Comparison of ENCODE assay signal across 9 cellular contexts in genomic region chr4:94457692-94458106, GRCh38. TPM values are rescaled to one million over a fixed set of nuclear protein-coding genes. Genes with fewer than 3 reads are reported as not detected.
DNase-seq lines count a peak whose midpoint lies in the region; ATAC-seq and TF ChIP-seq lines count a peak whose summit lies in the region.
"Had no signal": no experiment of that assay in that cellular context is flagged by ENCODE, and none has a peak within 500 bp of the region (broad histone marks: within the 10 kb centered on the region; RNA-seq: fewer than 3 reads in every experiment).

No MANE protein-coding gene starts in this region.

- H3K27ac ChIP-seq in GM23248 (no peak overlapping the region), gastrocnemius medialis (peak overlapping the region; percentile 93 to 99 (median 99))

- ATAC-seq in SK-N-SH treated with all-trans-retinoic acid at 6 μM for 48 hours (0 out of 3 replicates have a peak, but pooled peaks have one; percentile 13), left ventricle myocardium superior (peak; percentile 90), gastrocnemius medialis (peak; percentile 79 to 84)
- no peak for ATAC-seq in activated CD8-positive, alpha-beta T cell treated with anti-CD3 and anti-CD28 coated beads for 36 hours
- ATAC-seq in naive thymus-derived CD8-positive, alpha-beta T cell = no peak

- no peak overlapping the region for H3K9ac ChIP-seq in GM23248

- CTCF ChIA-PET in activated CD8-positive, alpha-beta T cell treated with anti-CD3 and anti-CD28 coated beads for 36 hours (lab: Charles Lee) = interaction anchor here (0.9 kb wide), 1 partner anchor 51 kb away, joined by 3 read pairs; no protein-coding TSS in a partner anchor

- POLR2A ChIA-PET in activated CD8-positive, alpha-beta T cell treated with anti-CD3 and anti-CD28 coated beads for 36 hours (lab: Charles Lee) = no interaction called here
- POLR2A ChIA-PET in naive thymus-derived CD8-positive, alpha-beta T cell (lab: Charles Lee) = no interaction called here

- peaks cover 5% of the 10 kb centered on the region; the same call in 1 of the 2 replicates for H4K20me1 ChIP-seq in GM23248 (ENCODE audit: insufficient read depth)

- H3K36me3 ChIP-seq in GM23248 (ENCODE audit: low read depth) (peaks cover 20% of the 10 kb centered on the region), gastrocnemius medialis (peaks cover 0 to 7% of the 10 kb centered on the region in 2 donors)

- H3K4me3 ChIP-seq in GM23248 = peak overlapping the region; percentile 37; the same call in 1 of the 2 replicates
- H3K4me3 ChIP-seq in gastrocnemius medialis = peak overlapping the region; percentile 36 to 81 (median 40)
- no peak overlapping the region for H3K4me3 ChIP-seq in lower leg skin (ENCODE audit: low read depth, poor library complexity, severe bottlenecking)

- peaks cover 26% of the 10 kb centered on the region for H3K4me1 Mint-ChIP-seq in activated CD8-positive, alpha-beta T cell treated with anti-CD3 and anti-CD28 coated beads for 36 hours (ENCODE audit: low read depth)
- H3K4me1 Mint-ChIP-seq in naive thymus-derived CD8-positive, alpha-beta T cell = peaks cover 11 to 37% (median 27%) of the 10 kb centered on the region in 4 donors

- H3K27me3 ChIP-seq in GM23248 (replicated peaks; ENCODE audit: insufficient read depth) (no peaks in the 10 kb centered on the region), gastrocnemius medialis (no peaks in the 10 kb centered on the region)

- H3K27ac Mint-ChIP-seq in activated CD8-positive, alpha-beta T cell treated with anti-CD3 and anti-CD28 coated beads for 36 hours = no peak overlapping the region
- H3K27ac Mint-ChIP-seq in naive thymus-derived CD8-positive, alpha-beta T cell = no peak overlapping the region
- H3K27ac Mint-ChIP-seq: T-helper 2 cell treated with Interferon-gamma antibody and Interleukin-4, amounts not matched to agents 5 μg/mL and 100 μg/mL, for 36 hours had no signal

- DNase-seq in GM23248 (no peak), left ventricle myocardium superior (no peak), gastrocnemius medialis (peak; percentile 69 to 80), posterior vena cava (ENCODE audit: low spot score) (no peak), lower leg skin (ENCODE audit: low spot score in 2 of 2) (no peak)
- no peak for DNase-seq in activated CD8-positive, alpha-beta T cell treated with anti-CD3 and anti-CD28 coated beads for 36 hours
- DNase-seq in naive thymus-derived CD8-positive, alpha-beta T cell = no peak

- no peaks in the 10 kb centered on the region for H3K9me3 Mint-ChIP-seq in activated CD8-positive, alpha-beta T cell treated with anti-CD3 and anti-CD28 coated beads for 36 hours
- H3K9me3 Mint-ChIP-seq in naive thymus-derived CD8-positive, alpha-beta T cell = no peaks in the 10 kb centered on the region
- H3K9me3 Mint-ChIP-seq: T-helper 2 cell treated with Interferon-gamma antibody and Interleukin-4, amounts not matched to agents 5 μg/mL and 100 μg/mL, for 36 hours had no signal

- H3K36me3 Mint-ChIP-seq in activated CD8-positive, alpha-beta T cell treated with anti-CD3 and anti-CD28 coated beads for 36 hours (ENCODE audit: low read depth) = peaks cover 9% of the 10 kb centered on the region
- H3K36me3 Mint-ChIP-seq in naive thymus-derived CD8-positive, alpha-beta T cell = peaks cover 0 to 11% (median 0%) of the 10 kb centered on the region in 3 donors

- in situ Hi-C loops in GM23248 (cut with MboI) = no loop called here
- in situ Hi-C loops in gastrocnemius medialis (cut with MboI; ENCODE audit: low sequenced_read_pairs in 4 of 4) = no loop called here

- WGBS in GM23248 (ENCODE audit: low coverage in 1 of 2, low lambda C conversion rate in 2 of 2, missing lambda C conversion rate in 2 of 2), 2 experiments = 17 to 24% methylated on average over 1 of the region's 1 CpG
- WGBS in lower leg skin, 2 donors = 0 to 5% methylated on average over 1 of the region's 1 CpG

- H3K9me2 ChIP-seq in GM23248 (ENCODE audit: insufficient read depth) = no peaks in the 10 kb centered on the region

- peaks cover 98% of the 10 kb centered on the region for H3K79me2 ChIP-seq in GM23248 (ENCODE audit: insufficient read depth)

- intact Hi-C loops in left ventricle myocardium superior (cut with micrococcal nuclease) (loop anchor here (10.0 kb wide), 1 partner anchor 87 kb away; no protein-coding TSS in a partner anchor), gastrocnemius medialis (cut with DNase I; ENCODE audit: low total_unique reads) (no loop called here), posterior vena cava (cut with DNase I) (no loop called here), lower leg skin (cut with DNase I; ENCODE audit: low total_unique reads) (no loop called here)
- intact Hi-C loops in activated CD8-positive, alpha-beta T cell treated with anti-CD3 and anti-CD28 coated beads for 36 hours (cut with micrococcal nuclease) = no loop called here

- peaks cover 38% of the 10 kb centered on the region for H3F3A ChIP-seq in GM23248 (ENCODE audit: insufficient read depth)

- peak overlapping the region; percentile 64 for H3K4me2 ChIP-seq in GM23248 (ENCODE audit: unreplicated experiment)

- TF ChIP-seq POLR2A in gastrocnemius medialis (IDR thresholded peaks at IDR 0.05) = peak; percentile 12 to 63
- TF ChIP-seq POLR2A in lower leg skin (IDR thresholded peaks at IDR 0.05) = no peak

- no peak for TF ChIP-seq CTCF in gastrocnemius medialis (IDR thresholded peaks at IDR 0.05 in 4 of 5, conservative IDR thresholded peaks at IDR 0.05 in 1 of 5)
- TF ChIP-seq CTCF in activated CD8-positive, alpha-beta T cell treated with anti-CD3 and anti-CD28 coated beads for 36 hours (IDR thresholded peaks at IDR 0.05) = no peak
- TF ChIP-seq CTCF in lower leg skin (IDR thresholded peaks at IDR 0.05) = no peak

- H3K9me3 ChIP-seq in GM23248 (ENCODE audit: low read depth) (no peaks in the 10 kb centered on the region), gastrocnemius medialis (no peaks in the 10 kb centered on the region)

- no peak overlapping the region for H3K4me3 Mint-ChIP-seq in activated CD8-positive, alpha-beta T cell treated with anti-CD3 and anti-CD28 coated beads for 36 hours
- H3K4me3 Mint-ChIP-seq in naive thymus-derived CD8-positive, alpha-beta T cell = no peak overlapping the region
- H3K4me3 Mint-ChIP-seq: T-helper 2 cell treated with Interferon-gamma antibody and Interleukin-4, amounts not matched to agents 5 μg/mL and 100 μg/mL, for 36 hours had no signal

- H2AFZ ChIP-seq in GM23248 = no peak overlapping the region

- no peaks in the 10 kb centered on the region for H3K27me3 Mint-ChIP-seq in activated CD8-positive, alpha-beta T cell treated with anti-CD3 and anti-CD28 coated beads for 36 hours
- no peaks in the 10 kb centered on the region for H3K27me3 Mint-ChIP-seq in naive thymus-derived CD8-positive, alpha-beta T cell

- H3K4me1 ChIP-seq in GM23248 (ENCODE audit: insufficient read depth) (peaks cover 49% of the 10 kb centered on the region), gastrocnemius medialis (peaks cover 53 to 78% of the 10 kb centered on the region in 2 donors)

TF ChIP-seq in SK-N-SH treated with all-trans-retinoic acid at 6 μM for 48 hours, 23 proteins besides CTCF, POLR2A, EP300 and RAD21:
- TF ChIP-seq TSHZ2 (CRISPR knock-in tag; IDR thresholded peaks at IDR 0.05) = no peak

RNA-seq across cellular contexts. Expression of gene PDLIM5, which starts 6.0 kb away (rescaled TPM):
- 115 and 185 TPM in 2 replicates for total RNA-seq in GM23248 (2014; rRNA removed; shearing (Covaris generic))
- 147 and 149 TPM in 2 replicates for polyA plus RNA-seq in GM23248 (2016; fragmentation: Nextera tagmentation; extraction: Ambion mirVana)
- total RNA-seq in left ventricle myocardium superior (1,169 TPM), gastrocnemius medialis (100 to 1,000 TPM; 473 to 833 (median 673) TPM), posterior vena cava (100 to 1,000 TPM; 418 to 594 TPM), lower leg skin (10 to 100 TPM; 65.8 to 81.4 (median 72.0) TPM)
- 10 to 100 TPM; 14.8 to 18.3 TPM for total RNA-seq in activated CD8-positive, alpha-beta T cell treated with anti-CD3 and anti-CD28 coated beads for 36 hours
- total RNA-seq in naive thymus-derived CD8-positive, alpha-beta T cell = 10 to 100 TPM; 29.1 to 33.6 TPM
- polyA plus RNA-seq in naive thymus-derived CD8-positive, alpha-beta T cell = 10 to 100 TPM; 33.3 to 46.3 (median 34.7) TPM

Comparison
In these comparisons a context has a peak if more than half of its experiments do, and no peak if none do; other contexts are left out.
1. DNase-seq: peak in gastrocnemius medialis (2 of 2); none in GM23248 (single experiment), left ventricle myocardium superior (single experiment), posterior vena cava (single experiment), activated CD8-positive, alpha-beta T cell treated with anti-CD3 and anti-CD28 coated beads for 36 hours (single experiment), naive thymus-derived CD8-positive, alpha-beta T cell (0 of 10) and lower leg skin (0 of 2).
2. ATAC-seq: peak in SK-N-SH treated with all-trans-retinoic acid at 6 μM for 48 hours (single experiment), left ventricle myocardium superior (single experiment) and gastrocnemius medialis (2 of 2); none in activated CD8-positive, alpha-beta T cell treated with anti-CD3 and anti-CD28 coated beads for 36 hours (single experiment) and naive thymus-derived CD8-positive, alpha-beta T cell (0 of 2).
3. POLR2A ChIP-seq: peak in gastrocnemius medialis (2 of 2); none in lower leg skin (0 of 2).